8 cellular contexts compared by ENCODE assay signal in the genomic region with DNA sequence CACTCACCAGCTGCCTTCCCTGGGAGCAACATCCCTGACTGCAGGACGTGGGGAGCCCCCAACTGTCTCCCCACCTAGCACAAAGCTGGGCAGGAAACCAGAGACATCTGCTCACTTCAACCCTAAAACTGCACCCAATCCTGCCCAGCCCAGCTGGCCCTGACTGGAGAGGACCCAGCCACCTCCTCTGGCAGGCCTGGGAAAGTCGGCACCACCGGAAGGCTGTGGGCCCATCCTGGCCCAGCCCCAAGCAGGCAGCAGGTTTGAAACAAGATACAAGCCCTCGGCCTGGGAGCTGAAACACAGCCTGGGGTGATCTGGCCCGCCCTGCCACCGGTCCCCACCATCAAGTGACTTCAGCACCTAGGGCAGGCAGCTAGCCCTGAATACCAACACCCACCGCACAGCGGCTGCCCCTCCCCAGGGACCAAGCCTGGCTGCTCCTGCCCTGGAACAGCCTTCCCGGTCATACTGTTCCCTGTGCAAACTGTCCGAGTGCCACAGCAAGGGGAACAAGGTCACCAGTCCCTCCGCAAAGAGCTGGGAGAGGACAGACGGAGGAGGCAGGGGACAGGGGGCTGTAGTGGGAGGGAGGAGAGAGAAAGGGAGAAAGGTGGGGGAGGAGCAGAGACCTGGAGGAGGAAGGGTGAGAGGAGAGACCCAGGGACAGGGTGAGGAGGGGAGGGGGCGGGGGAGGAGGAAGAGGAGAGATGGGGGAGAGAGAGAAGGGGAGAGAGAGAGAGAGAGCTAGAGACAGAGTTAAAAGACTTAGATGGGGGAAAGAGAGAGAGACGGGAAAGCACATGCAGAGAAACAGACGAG.
DNase-seq lines count a peak whose midpoint lies in the region; ATAC-seq and TF ChIP-seq lines count a peak whose summit lies in the region.

No MANE protein-coding gene starts in this region.

- in situ Hi-C loops in GM23248 (cut with MboI): no loop called here

- no peaks in the 10 kb centered on the region for H4K20me1 ChIP-seq in GM23248 (ENCODE audit: insufficient read depth)

- peak overlapping the region; percentile 87 for H3K27ac ChIP-seq in GM23248
- peak overlapping the region; percentile 95 for H3K27ac ChIP-seq in RWPE1
- peak overlapping the region; percentile 46 to 77 (median 65) for H3K27ac ChIP-seq in heart right ventricle
- H3K27ac ChIP-seq in skin epidermis: peak overlapping the region in 12 of 21 experiments; percentile 0 to 76 (median 58)
- no peak overlapping the region for H3K27ac ChIP-seq in foreskin keratinocyte

- intact Hi-C loops in heart right ventricle (cut with DNase I): no loop called here

- H3K4me1 ChIP-seq in GM23248 (ENCODE audit: insufficient read depth) (peaks cover 28% of the 10 kb centered on the region), heart right ventricle (peaks cover 36 to 72% (median 48%) of the 10 kb centered on the region in 9 donors), foreskin keratinocyte (peaks cover 15% of the 10 kb centered on the region)

- H3K9me2 ChIP-seq in GM23248 (ENCODE audit: insufficient read depth): no peaks in the 10 kb centered on the region

- H2AFZ ChIP-seq in GM23248: no peak overlapping the region

- H3K4me3 ChIP-seq in GM23248: no peak overlapping the region
- no peak overlapping the region for H3K4me3 ChIP-seq in heart right ventricle
- no peak overlapping the region for H3K4me3 ChIP-seq in skin epidermis

- H3K9me3 ChIP-seq in GM23248 (ENCODE audit: low read depth) (no peaks in the 10 kb centered on the region), heart right ventricle (no peaks in the 10 kb centered on the region)

- H3K9ac ChIP-seq in GM23248: peak overlapping the region; percentile 76

- CTCF ChIA-PET in RWPE1 (lab: Yijun Ruan, JAX): interaction anchor here (0.6 to 3.3 kb wide), 2 partner anchors 12 to 441 kb away, joined by 3 to 12 read pairs; no protein-coding TSS in a partner anchor

- ATAC-seq in heart right ventricle: peak in 6 of 8 donors; percentile 21 to 66 (median 44)
- no peak for ATAC-seq in foreskin keratinocyte

- no peak for TF ChIP-seq CTCF in RWPE1 (conservative IDR thresholded peaks at IDR 0.05; ENCODE audit: low read depth)
- no peak for TF ChIP-seq CTCF in heart right ventricle (IDR thresholded peaks at IDR 0.05)
- no peak for TF ChIP-seq CTCF in foreskin keratinocyte (conservative IDR thresholded peaks at IDR 0.05)

- peak; percentile 44 for DNase-seq in GM23248
- DNase-seq in RWPE1 (ENCODE audit: low spot score): no peak
- no peak for DNase-seq in heart right ventricle
- no peak for DNase-seq in mucosa of gallbladder (ENCODE audit: low spot score)
- no peak for DNase-seq in stimulated activated CD4-positive, alpha-beta T cell treated with anti-CD3 and anti-CD28 coated beads, Interleukin-2, amount 100 ng/mL, for 48 hours
- DNase-seq in foreskin keratinocyte: no peak
- no peak for DNase-seq in 8988T

- POLR2A ChIA-PET in RWPE1 (lab: Yijun Ruan, JAX; ENCODE audit: low non-redundant PET): no interaction called here

- H3K36me3 ChIP-seq in GM23248 (ENCODE audit: low read depth): no peaks in the 10 kb centered on the region
- peaks cover 0 to 87% (median 4%) of the 10 kb centered on the region in 9 donors for H3K36me3 ChIP-seq in heart right ventricle

- H3K27me3 ChIP-seq in GM23248 (replicated peaks; ENCODE audit: insufficient read depth) (no peaks in the 10 kb centered on the region), heart right ventricle (no peaks in the 10 kb centered on the region), foreskin keratinocyte (no peaks in the 10 kb centered on the region)

- 0 out of 2 replicates have a peak, but pooled peaks cover 5% of the 10 kb centered on the region for H3F3A ChIP-seq in GM23248 (ENCODE audit: insufficient read depth)

- WGBS in GM23248 (ENCODE audit: low coverage in 1 of 2, low lambda C conversion rate in 2 of 2, missing lambda C conversion rate in 2 of 2), 2 experiments: 60 to 65% methylated on average over 13 to 15 of the region's 15 CpGs
- 45 to 50% methylated on average over 15 of the region's 15 CpGs for WGBS in heart right ventricle, 2 donors

- peaks cover 87% of the 10 kb centered on the region for H3K79me2 ChIP-seq in GM23248 (ENCODE audit: insufficient read depth)

- peak overlapping the region; percentile 33 for H3K4me2 ChIP-seq in GM23248 (ENCODE audit: unreplicated experiment)
